ENCODE assay signal across 8 cellular contexts in the genomic region with DNA sequence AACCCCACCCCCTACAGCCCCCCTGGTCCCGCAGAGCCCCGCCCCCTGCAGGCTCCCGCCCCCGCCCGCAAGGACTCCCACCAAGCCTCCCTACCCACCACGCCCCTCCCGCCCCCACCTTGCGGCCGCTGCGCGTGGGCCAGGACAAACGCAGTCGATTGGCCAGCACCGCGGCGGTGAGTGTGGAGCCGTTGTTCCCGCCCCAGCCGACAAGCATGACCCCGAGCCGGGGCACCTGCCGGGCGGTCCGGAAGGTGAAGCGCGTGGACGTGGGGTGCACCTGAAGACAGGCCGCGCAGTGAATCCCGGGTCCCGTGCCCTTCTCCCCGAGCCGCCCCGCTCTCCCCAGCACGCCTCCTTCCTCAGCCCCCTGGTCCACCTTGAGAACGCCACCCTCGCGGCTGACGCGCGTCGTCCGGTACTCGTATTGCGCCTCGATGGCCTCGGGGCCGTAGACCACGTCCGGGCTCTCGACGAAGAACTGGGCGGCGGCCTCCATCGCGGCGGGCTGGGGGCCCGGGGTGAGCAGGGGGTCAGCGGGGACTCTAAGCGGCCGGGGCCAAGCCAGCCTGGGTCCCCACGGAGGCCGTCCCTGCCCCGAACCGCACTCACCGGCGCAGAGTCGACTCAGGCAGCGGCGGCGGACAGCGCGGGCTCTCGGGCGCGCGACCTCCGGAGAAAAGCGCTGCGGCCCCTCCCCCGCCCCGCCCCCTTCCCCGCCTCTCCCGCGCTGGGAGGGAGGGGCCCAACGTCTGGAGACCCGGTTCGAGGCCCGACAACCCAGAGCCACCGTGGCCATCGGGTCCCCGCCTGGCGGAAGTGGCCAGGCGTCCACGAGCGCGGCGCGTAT. TPM values are rescaled to one million over a fixed set of nuclear protein-coding genes. Genes with fewer than 3 reads are reported as not detected.
DNase-seq lines count a peak whose midpoint lies in the region; ATAC-seq and TF ChIP-seq lines count a peak whose summit lies in the region.

A gene (minus strand): TSS at position 653 of the 850 bp plus-strand sequence. CDS start 154 bp downstream, at position 499.

- H3K4me3 Mint-ChIP-seq in activated CD4-positive, alpha-beta T cell treated with anti-CD3 and anti-CD28 coated beads, Interleukin-2, amount 10 ng/mL, durations not matched to agents 7 days and 5 days = peak within 1 kb of the TSS; percentile 64

- H3K27ac ChIP-seq in effector memory CD4-positive, alpha-beta T cell (ENCODE audit: insufficient read depth, low read length, poor library complexity, severe bottlenecking) = peak within 1 kb of the TSS; percentile 62

- H3K9me3 Mint-ChIP-seq in activated CD4-positive, alpha-beta T cell treated with anti-CD3 and anti-CD28 coated beads, Interleukin-2, amount 10 ng/mL, durations not matched to agents 7 days and 5 days = peaks cover 3% of the 10 kb centered on the region

- H3K27me3 Mint-ChIP-seq in activated CD4-positive, alpha-beta T cell treated with anti-CD3 and anti-CD28 coated beads, Interleukin-2, amount 10 ng/mL, durations not matched to agents 7 days and 5 days = no peaks in the 10 kb centered on the region

- peak; percentile 49 for DNase-seq in EH (ENCODE audit: low read depth)
- peak; percentile 41 for DNase-seq in activated CD4-positive, alpha-beta T cell treated with anti-CD3 and anti-CD28 coated beads, Interleukin-2, amount 10 ng/mL, durations not matched to agents 7 days and 5 days
- peak; percentile 51 to 60 (median 55) for DNase-seq in effector memory CD4-positive, alpha-beta T cell
- DNase-seq in lung microvascular endothelial cell (ENCODE audit: low read depth in 2 of 2) = peak; percentile 47 to 76
- DNase-seq in stimulated activated naive CD4-positive, alpha-beta T cell treated with Interleukin-2 at 50 U/mL for 16 hours (lab: John Stamatoyannopoulos, UW) = peak; percentile 49

- POLR2A ChIA-PET in activated CD4-positive, alpha-beta T cell treated with anti-CD3 and anti-CD28 coated beads, Interleukin-2, amount 10 ng/mL, durations not matched to agents 7 days and 5 days (lab: Charles Lee) = interaction anchor here (0.6 kb wide), 1 partner anchor 23 kb away, joined by 3 read pairs; no protein-coding TSS in a partner anchor

- H3K27ac Mint-ChIP-seq in activated CD4-positive, alpha-beta T cell treated with anti-CD3 and anti-CD28 coated beads, Interleukin-2, amount 10 ng/mL, durations not matched to agents 7 days and 5 days = peak within 1 kb of the TSS; percentile 54

- no peak for TF ChIP-seq RAD21 in Ishikawa (IDR thresholded peaks at IDR 0.05; ENCODE audit: low read depth)

- H3K36me3 ChIP-seq in effector memory CD4-positive, alpha-beta T cell (ENCODE audit: control insufficient read depth, insufficient read depth, low read length) = no peaks in the 10 kb centered on the region

- 0 out of 2 replicates have a peak, but pooled peaks have one; percentile 29 for TF ChIP-seq EP300 in Ishikawa (IDR thresholded peaks at IDR 0.05; ENCODE audit: borderline replicate concordance)

- H3K4me1 Mint-ChIP-seq in activated CD4-positive, alpha-beta T cell treated with anti-CD3 and anti-CD28 coated beads, Interleukin-2, amount 10 ng/mL, durations not matched to agents 7 days and 5 days = peaks cover 37% of the 10 kb centered on the region

- H3K9me3 ChIP-seq in effector memory CD4-positive, alpha-beta T cell (ENCODE audit: control insufficient read depth, low read length) = no peaks in the 10 kb centered on the region

- H3K27me3 ChIP-seq in effector memory CD4-positive, alpha-beta T cell (replicated peaks; ENCODE audit: control insufficient read depth, insufficient read depth, low read length, poor library complexity, severe bottlenecking) = no peaks in the 10 kb centered on the region

- peaks cover 34% of the 10 kb centered on the region for H3K4me1 ChIP-seq in effector memory CD4-positive, alpha-beta T cell (ENCODE audit: control insufficient read depth, insufficient read depth, low read length, poor library complexity, severe bottlenecking)

- ATAC-seq in GM21576 (IDR thresholded peaks at IDR 0.05; ENCODE audit: unreplicated experiment) (no peak), HG02973 (IDR thresholded peaks at IDR 0.05; ENCODE audit: unreplicated experiment) (no peak)

- H3K36me3 Mint-ChIP-seq in activated CD4-positive, alpha-beta T cell treated with anti-CD3 and anti-CD28 coated beads, Interleukin-2, amount 10 ng/mL, durations not matched to agents 7 days and 5 days (ENCODE audit: low read depth) = peaks cover 16% of the 10 kb centered on the region

- CTCF ChIA-PET in activated CD4-positive, alpha-beta T cell treated with anti-CD3 and anti-CD28 coated beads, Interleukin-2, amount 10 ng/mL, durations not matched to agents 7 days and 5 days (lab: Charles Lee) = no interaction called here

- peak within 1 kb of the TSS; percentile 64 for H3K4me3 ChIP-seq in effector memory CD4-positive, alpha-beta T cell (ENCODE audit: insufficient read depth, low read depth, low read length, poor library complexity, severe bottlenecking)

TF ChIP-seq in Ishikawa, 13 proteins besides CTCF, POLR2A, EP300 and RAD21:
- TF ChIP-seq NFIC (IDR thresholded peaks at IDR 0.05) = no peak
- TF ChIP-seq EGR1 (IDR thresholded peaks at IDR 0.05) = peak; percentile 90
- TF ChIP-seq, protein P1, sequence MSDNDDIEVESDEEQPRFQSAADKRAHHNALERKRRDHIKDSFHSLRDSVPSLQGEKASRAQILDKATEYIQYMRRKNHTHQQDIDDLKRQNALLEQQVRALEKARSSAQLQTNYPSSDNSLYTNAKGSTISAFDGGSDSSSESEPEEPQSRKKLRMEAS (IDR thresholded peaks at IDR 0.05) = peak; percentile 92
- peak; percentile 22; the same call in 1 of the 2 replicates for TF ChIP-seq TCF12 (IDR thresholded peaks at IDR 0.05; ENCODE audit: low read depth)
- TF ChIP-seq CREB1 (IDR thresholded peaks at IDR 0.05; ENCODE audit: low read depth) = no peak
- TF ChIP-seq FOXM1 (IDR thresholded peaks at IDR 0.05; ENCODE audit: borderline replicate concordance, low read depth) = no peak
- TF ChIP-seq CEBPB (IDR thresholded peaks at IDR 0.05) = no peak
- no peak for TF ChIP-seq TEAD4 (IDR thresholded peaks at IDR 0.05)
- peak; percentile 56 for TF ChIP-seq TAF1 (IDR thresholded peaks at IDR 0.05; ENCODE audit: low read depth)

RNA-seq across cellular contexts. Expression of the gene that starts here (rescaled TPM):
- total RNA-seq in activated CD4-positive, alpha-beta T cell treated with anti-CD3 and anti-CD28 coated beads, Interleukin-2, amount 10 ng/mL, durations not matched to agents 7 days and 5 days = 10 to 100 TPM; 10.7 to 12.1 TPM
- total RNA-seq in lung microvascular endothelial cell = 26.0 and 33.6 TPM in 2 replicates
